In the genomic region with DNA sequence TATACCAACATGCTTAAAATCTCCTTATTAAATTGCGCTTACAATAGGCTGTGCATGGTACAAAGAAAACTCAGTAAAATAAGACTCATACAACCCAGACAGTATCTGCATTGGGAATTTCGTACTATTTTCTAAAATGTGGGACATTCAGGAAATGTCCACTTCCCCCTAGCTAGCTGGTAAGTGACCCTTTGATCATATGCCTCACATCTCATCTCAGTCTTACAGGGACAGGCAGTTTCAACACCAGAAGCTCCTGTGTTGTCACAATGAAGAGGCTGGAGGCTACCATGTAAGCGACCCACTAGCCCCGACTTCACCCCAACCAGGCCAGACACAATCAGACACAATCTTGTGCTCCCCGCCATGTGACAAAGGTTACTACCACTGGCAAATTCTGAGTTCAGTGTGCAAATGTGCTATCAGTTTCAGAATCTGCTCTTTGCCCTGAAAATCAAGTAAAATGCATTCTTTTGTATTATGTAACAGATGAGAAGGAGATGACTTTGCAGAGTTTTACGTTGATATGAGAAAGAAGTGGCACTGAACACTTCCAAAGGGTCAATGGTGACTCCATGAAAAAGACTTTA, we compare ENCODE assay signal across 1 cellular context.
TF ChIP-seq lines count a peak whose summit lies in the region.

No MANE protein-coding gene starts in this region.

TF ChIP-seq in HepG2, 621 proteins besides CTCF, POLR2A, EP300 and RAD21:
- TF ChIP-seq, protein P1, sequence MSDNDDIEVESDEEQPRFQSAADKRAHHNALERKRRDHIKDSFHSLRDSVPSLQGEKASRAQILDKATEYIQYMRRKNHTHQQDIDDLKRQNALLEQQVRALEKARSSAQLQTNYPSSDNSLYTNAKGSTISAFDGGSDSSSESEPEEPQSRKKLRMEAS (IDR thresholded peaks at IDR 0.05): no peak
- TF ChIP-seq SKI (IDR thresholded peaks at IDR 0.05; ENCODE audit: partially characterized antibody): peak; percentile 7
- peak; percentile 65 for TF ChIP-seq HNF4A (CRISPR knock-in tag; IDR thresholded peaks at IDR 0.05)
- TF ChIP-seq, protein P2, sequence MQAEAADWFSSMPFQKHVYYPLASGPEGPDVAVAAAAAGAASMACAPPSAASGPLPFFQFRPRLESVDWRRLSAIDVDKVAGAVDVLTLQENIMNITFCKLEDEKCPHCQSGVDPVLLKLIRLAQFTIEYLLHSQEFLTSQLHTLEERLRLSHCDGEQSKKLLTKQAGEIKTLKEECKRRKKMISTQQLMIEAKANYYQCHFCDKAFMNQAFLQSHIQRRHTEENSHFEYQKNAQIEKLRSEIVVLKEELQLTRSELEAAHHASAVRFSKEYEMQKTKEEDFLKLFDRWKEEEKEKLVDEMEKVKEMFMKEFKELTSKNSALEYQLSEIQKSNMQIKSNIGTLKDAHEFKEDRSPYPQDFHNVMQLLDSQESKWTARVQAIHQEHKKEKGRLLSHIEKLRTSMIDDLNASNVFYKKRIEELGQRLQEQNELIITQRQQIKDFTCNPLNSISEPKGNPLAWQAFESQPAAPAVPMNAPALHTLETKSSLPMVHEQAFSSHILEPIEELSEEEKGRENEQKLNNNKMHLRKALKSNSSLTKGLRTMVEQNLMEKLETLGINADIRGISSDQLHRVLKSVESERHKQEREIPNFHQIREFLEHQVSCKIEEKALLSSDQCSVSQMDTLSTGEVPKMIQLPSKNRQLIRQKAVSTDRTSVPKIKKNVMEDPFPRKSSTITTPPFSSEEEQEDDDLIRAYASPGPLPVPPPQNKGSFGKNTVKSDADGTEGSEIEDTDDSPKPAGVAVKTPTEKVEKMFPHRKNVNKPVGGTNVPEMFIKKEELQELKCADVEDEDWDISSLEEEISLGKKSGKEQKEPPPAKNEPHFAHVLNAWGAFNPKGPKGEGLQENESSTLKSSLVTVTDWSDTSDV (CRISPR knock-in tag; IDR thresholded peaks at IDR 0.05): no peak
- no peak for TF ChIP-seq POLR2AphosphoS5 (IDR thresholded peaks at IDR 0.05; ENCODE audit: low read depth, low read length)
- TF ChIP-seq NCOR1 (IDR thresholded peaks at IDR 0.05; ENCODE audit: borderline replicate concordance, low read length): 0 out of 2 replicates have a peak, but pooled peaks have one; percentile 40
- TF ChIP-seq NFE2L2 (IDR thresholded peaks at IDR 0.05; ENCODE audit: low read length): 0 out of 2 replicates have a peak, but pooled peaks have one; percentile 14
- no peak for TF ChIP-seq ZNF850 (CRISPR knock-in tag; conservative IDR thresholded peaks at IDR 0.05)
- TF ChIP-seq SOX5 (CRISPR knock-in tag; IDR thresholded peaks at IDR 0.05; ENCODE audit: borderline replicate concordance): peak; percentile 37; the same call in 1 of the 2 replicates
- peak; percentile 81 for TF ChIP-seq RARA (CRISPR knock-in tag; IDR thresholded peaks at IDR 0.05)
- peak; percentile 25; the same call in 1 of the 2 replicates for TF ChIP-seq SALL1 (CRISPR knock-in tag; IDR thresholded peaks at IDR 0.05)
- TF ChIP-seq GATAD2A (CRISPR knock-in tag; IDR thresholded peaks at IDR 0.05): peak; percentile 34; the same call in 1 of the 2 replicates
- TF ChIP-seq, protein P3, sequence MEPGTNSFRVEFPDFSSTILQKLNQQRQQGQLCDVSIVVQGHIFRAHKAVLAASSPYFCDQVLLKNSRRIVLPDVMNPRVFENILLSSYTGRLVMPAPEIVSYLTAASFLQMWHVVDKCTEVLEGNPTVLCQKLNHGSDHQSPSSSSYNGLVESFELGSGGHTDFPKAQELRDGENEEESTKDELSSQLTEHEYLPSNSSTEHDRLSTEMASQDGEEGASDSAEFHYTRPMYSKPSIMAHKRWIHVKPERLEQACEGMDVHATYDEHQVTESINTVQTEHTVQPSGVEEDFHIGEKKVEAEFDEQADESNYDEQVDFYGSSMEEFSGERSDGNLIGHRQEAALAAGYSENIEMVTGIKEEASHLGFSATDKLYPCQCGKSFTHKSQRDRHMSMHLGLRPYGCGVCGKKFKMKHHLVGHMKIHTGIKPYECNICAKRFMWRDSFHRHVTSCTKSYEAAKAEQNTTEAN (CRISPR knock-in tag; conservative IDR thresholded peaks at IDR 0.05): peak; percentile 80; the same call in 1 of the 2 replicates
- no peak for TF ChIP-seq SOX13 (IDR thresholded peaks at IDR 0.05)
- peak in 1 of 2 experiments; percentile 47; a peak in 1 of 4 replicates for TF ChIP-seq SOX13 (CRISPR knock-in tag; conservative IDR thresholded peaks at IDR 0.05 in 1 of 2, IDR thresholded peaks at IDR 0.05 in 1 of 2)
- TF ChIP-seq SOX6 (IDR thresholded peaks at IDR 0.05): no peak
- TF ChIP-seq SOX6 (CRISPR knock-in tag; IDR thresholded peaks at IDR 0.05): peak; percentile 48; the same call in 1 of the 2 replicates
